Comparison of ENCODE assay signal across 9 cellular contexts in the genomic region with DNA sequence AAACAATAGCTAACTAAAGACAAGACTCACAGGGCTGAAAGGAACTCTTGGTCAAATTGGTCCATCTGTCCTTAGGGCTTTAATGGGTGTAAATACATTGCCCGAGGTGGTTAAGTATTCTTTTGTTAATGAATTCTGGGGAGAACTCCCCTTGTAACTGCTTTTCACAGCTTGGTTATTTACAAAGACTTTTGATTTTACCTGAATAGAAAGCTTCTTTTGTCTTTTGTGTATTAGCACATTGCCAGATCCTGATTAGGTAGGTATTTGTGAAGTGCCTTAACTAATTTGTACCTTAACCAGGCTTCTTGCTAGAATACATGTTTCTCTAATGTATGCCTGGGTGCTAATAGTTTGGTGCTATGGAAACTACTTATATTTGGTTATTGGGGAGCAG. TPM values are rescaled to one million over a fixed set of nuclear protein-coding genes. Genes with fewer than 3 reads are reported as not detected.
DNase-seq lines count a peak whose midpoint lies in the region; ATAC-seq, FAIRE-seq and TF ChIP-seq lines count a peak whose summit lies in the region.
"Had no signal": no experiment of that assay in that cellular context is flagged by ENCODE, and none has a peak within 500 bp of the region (broad histone marks: within the 10 kb centered on the region; RNA-seq: fewer than 3 reads in every experiment).

No MANE protein-coding gene starts in this region.

- H2AFZ ChIP-seq in endothelial cell of umbilical vein (ENCODE audit: low read depth, low read length): no peak overlapping the region

- H3K9me3 ChIP-seq in Panc1 (ENCODE audit: control insufficient read depth, insufficient read depth, low read depth, low read length) (no peaks in the 10 kb centered on the region), endothelial cell of umbilical vein (replicated peaks; ENCODE audit: control insufficient read depth, insufficient read depth, low read length) (no peaks in the 10 kb centered on the region)

- peak overlapping the region; percentile 29 for H3K4me2 ChIP-seq in endothelial cell of umbilical vein (ENCODE audit: insufficient read depth, low read length)

- CTCF ChIA-PET in Panc1 (lab: Charles Lee) (interaction anchor here (0.7 kb wide), 1 partner anchor 117 kb away, joined by 3 read pairs; no protein-coding TSS in a partner anchor), endothelial cell of umbilical vein (lab: Charles Lee) (interaction anchor here (1.1 to 2.0 kb wide), 4 partner anchors 14 to 117 kb away, joined by 4 to 8 read pairs (median 4); partner anchors contain the start of gene CHD2)

- no peak overlapping the region for H3K9ac ChIP-seq in endothelial cell of umbilical vein (replicated peaks; ENCODE audit: extremely low read depth, insufficient read depth, low read length)

- BruUV-seq in Panc1 (replicated peaks; lab: Mats Ljungman, UMichigan): no TSS peak
- BruUV-seq in endothelial cell of umbilical vein (replicated peaks; lab: Mats Ljungman, UMichigan): no TSS peak

- no peaks in the 10 kb centered on the region for H3K27me3 ChIP-seq in Panc1 (ENCODE audit: control insufficient read depth, insufficient read depth, low read length)
- no peaks in the 10 kb centered on the region for H3K27me3 ChIP-seq in endothelial cell of umbilical vein (ENCODE audit: control insufficient read depth in 2 of 2, insufficient read depth in 2 of 2, low read length in 2 of 2)

- no peaks in the 10 kb centered on the region for H3K27me3 Mint-ChIP-seq in progenitor cell of endocrine pancreas

- no peak for FAIRE-seq in endothelial cell of umbilical vein (lab: Jason Lieb, UNC)

- peaks cover 48% of the 10 kb centered on the region for H3K4me1 Mint-ChIP-seq in progenitor cell of endocrine pancreas (ENCODE audit: low read depth)

- no peaks in the 10 kb centered on the region for H4K20me1 ChIP-seq in endothelial cell of umbilical vein (replicated peaks; ENCODE audit: control insufficient read depth, extremely low read depth, insufficient read depth, low read length)

- no peaks in the 10 kb centered on the region for H3K9me1 ChIP-seq in endothelial cell of umbilical vein (replicated peaks; ENCODE audit: control insufficient read depth, extremely low read depth, insufficient read depth, low read length)

- POLR2A ChIA-PET in Panc1 (lab: Charles Lee) (interaction anchor here (1.4 to 1.5 kb wide), 2 partner anchors 32 to 110 kb away, joined by 5 to 7 read pairs; no protein-coding TSS in a partner anchor), endothelial cell of umbilical vein (lab: Charles Lee) (interaction anchor here (0.6 to 2.3 kb wide), 2 partner anchors 10 to 14 kb away, joined by 3 to 10 read pairs; partner anchors contain the start of gene CHD2)

- no peak for TF ChIP-seq CTCF in Panc1 (IDR thresholded peaks at IDR 0.05)
- no peak for TF ChIP-seq CTCF in endothelial cell of umbilical vein (IDR thresholded peaks at IDR 0.05; ENCODE audit: extremely low read depth in 1 of 2, insufficient read depth in 1 of 2, low read depth in 1 of 2, low read length in 2 of 2)
- no peak for TF ChIP-seq CTCF in progenitor cell of endocrine pancreas (IDR thresholded peaks at IDR 0.05; ENCODE audit: unreplicated experiment)

- H3K4me1 ChIP-seq in Panc1 (ENCODE audit: control insufficient read depth, insufficient read depth, low read length) (peaks cover 92% of the 10 kb centered on the region), endothelial cell of umbilical vein (ENCODE audit: control insufficient read depth, extremely low read depth, insufficient read depth, low read length) (peaks cover 44% of the 10 kb centered on the region)

- H3K36me3 Mint-ChIP-seq in progenitor cell of endocrine pancreas (ENCODE audit: insufficient read depth): peaks cover 23% of the 10 kb centered on the region

- dilution Hi-C loops in endothelial cell of umbilical vein (cut with MboI; ENCODE audit: extremely low pct_ligation_motif_present, low sequenced_read_pairs): loop anchor here (25.0 kb wide), 1 partner anchor 102 kb away; no protein-coding TSS in a partner anchor

- TF ChIP-seq POLR2A in endothelial cell of umbilical vein (IDR thresholded peaks at IDR 0.05; ENCODE audit: low read depth, low read length): no peak

- H3K9me3 Mint-ChIP-seq in progenitor cell of endocrine pancreas (ENCODE audit: low read depth): no peaks in the 10 kb centered on the region

- peak overlapping the region; percentile 97 for H3K27ac ChIP-seq in Panc1 (ENCODE audit: low read length)
- H3K27ac ChIP-seq in endothelial cell of umbilical vein (ENCODE audit: insufficient read depth, low read depth, low read length): no peak overlapping the region

- ATAC-seq in Panc1 (no peak), HG03520 (IDR thresholded peaks at IDR 0.05; ENCODE audit: unreplicated experiment) (no peak), GM21825 (IDR thresholded peaks at IDR 0.05; ENCODE audit: unreplicated experiment) (no peak), HG02798 (IDR thresholded peaks at IDR 0.05; ENCODE audit: poor library complexity, unreplicated experiment) (no peak)

- peak overlapping the region; percentile 96 for H3K27ac Mint-ChIP-seq in progenitor cell of endocrine pancreas

- H3K36me3 ChIP-seq in Panc1 (ENCODE audit: control insufficient read depth, insufficient read depth, low read length): no peaks in the 10 kb centered on the region; the same call in 1 of the 2 replicates
- peaks cover 0 to 3% of the 10 kb centered on the region in 2 experiments for H3K36me3 ChIP-seq in endothelial cell of umbilical vein (ENCODE audit: control insufficient read depth in 2 of 2, extremely low read depth in 1 of 2, insufficient read depth in 2 of 2, low read length in 2 of 2)

- H3K4me3 ChIP-seq in Panc1 (ENCODE audit: low read depth in 2 of 2, low read length in 2 of 2) (no peak overlapping the region), endothelial cell of umbilical vein (replicated peaks in 1 of 3; ENCODE audit: insufficient read depth in 1 of 3, low read depth in 1 of 3, low read length in 3 of 3) (no peak overlapping the region)

- DNase-seq in ELF-1 (ENCODE audit: low read depth, low spot score) (peak; percentile 65), Panc1 (ENCODE audit: low read depth, low spot score) (no peak), endothelial cell of umbilical vein (ENCODE audit: low read depth, low spot score) (no peak), progenitor cell of endocrine pancreas (ENCODE audit: low spot score, unreplicated experiment) (no peak), amniotic stem cell (lab: John Stamatoyannopoulos, UW) (no peak)
- DNase-seq: activated CD4-positive, CD25-positive, alpha-beta regulatory T cell had no signal

- in situ Hi-C loops in Panc1 (cut with HindIII; ENCODE audit: low pct_unique_long_range_greater_than_20kb, low sequenced_read_pairs): no loop called here

- intact Hi-C loops in Panc1 (cut with micrococcal nuclease; ENCODE audit: unreplicated experiment): no loop called here
- intact Hi-C loops in endothelial cell of umbilical vein (cut with micrococcal nuclease): no loop called here

- H3K4me3 Mint-ChIP-seq in progenitor cell of endocrine pancreas (ENCODE audit: low read depth): no peak overlapping the region

- peaks cover 85% of the 10 kb centered on the region for H3K79me2 ChIP-seq in endothelial cell of umbilical vein (ENCODE audit: control insufficient read depth, insufficient read depth, low read length)

TF ChIP-seq in endothelial cell of umbilical vein, 7 proteins besides CTCF, POLR2A, EP300 and RAD21:
- TF ChIP-seq JUN (IDR thresholded peaks at IDR 0.05; ENCODE audit: borderline replicate concordance, insufficient read depth, insufficient read length, low read depth) (no peak), FOS (IDR thresholded peaks at IDR 0.05; ENCODE audit: borderline replicate concordance, insufficient read depth, low read length) (no peak), EZH2 (IDR thresholded peaks at IDR 0.05; ENCODE audit: borderline replicate concordance, low read depth, low read length, severe bottlenecking) (no peak), MYC (IDR thresholded peaks at IDR 0.05; ENCODE audit: low read depth, low read length) (no peak), POLR2AphosphoS5 (IDR thresholded peaks at IDR 0.05; ENCODE audit: insufficient read depth, low read depth, low read length) (no peak), GATA2 (IDR thresholded peaks at IDR 0.05; ENCODE audit: insufficient read depth, insufficient read length, low read depth, low read length) (no peak), MAX (IDR thresholded peaks at IDR 0.05; ENCODE audit: insufficient read depth, insufficient read length) (no peak)

RNA-seq across cellular contexts. Expression of gene CHD2, which starts 14.0 kb away (rescaled TPM):
- total RNA-seq in Panc1 (2021; ENCODE audit: unreplicated experiment): 81.8 TPM
- polyA plus RNA-seq in Panc1 (2012; ENCODE audit: insufficient read length): 43.9 TPM
- 97.9 and 102 TPM in 2 replicates for total RNA-seq in endothelial cell of umbilical vein
- 35.9 and 53.8 TPM in 2 replicates for polyA plus RNA-seq in endothelial cell of umbilical vein
- polyA plus RNA-seq in endothelial cell of umbilical vein (2011; cell fraction: cytosol; rRNA removed): 34.4 and 35.9 TPM in 2 replicates
- 242 and 270 TPM in 2 replicates for polyA plus RNA-seq in endothelial cell of umbilical vein (2011; cell fraction: nucleus; rRNA removed)
- polyA plus RNA-seq in endothelial cell of umbilical vein (2012): 47.9 and 49.9 TPM in 2 replicates
- 140 and 151 TPM in 2 replicates for polyA minus RNA-seq in endothelial cell of umbilical vein
- 29.8 TPM for polyA minus RNA-seq in endothelial cell of umbilical vein (2011; cell fraction: cytosol; rRNA and poly(A)+ RNA removed)
- polyA minus RNA-seq in endothelial cell of umbilical vein (2011; cell fraction: nucleus; rRNA and poly(A)+ RNA removed): 377 and 533 TPM in 2 replicates
- total RNA-seq in progenitor cell of endocrine pancreas: 145 and 159 TPM in 2 replicates
